12 cellular contexts compared by ENCODE assay signal in genomic region chr4:1775731-1776500, GRCh38. TPM values are rescaled to one million over a fixed set of nuclear protein-coding genes. Genes with fewer than 3 reads are reported as not detected.
DNase-seq lines count a peak whose midpoint lies in the region; ATAC-seq, FAIRE-seq and TF ChIP-seq lines count a peak whose summit lies in the region.
"Had no signal": no experiment of that assay in that cellular context is flagged by ENCODE, and none has a peak within 500 bp of the region (broad histone marks: within the 10 kb centered on the region; RNA-seq: fewer than 3 reads in every experiment).

No MANE protein-coding gene starts in this region.

- no peak overlapping the region for H3K9ac ChIP-seq in trophoblast cell (ENCODE audit: low read length)

- H3K79me2 ChIP-seq in trophoblast cell (ENCODE audit: control insufficient read depth, insufficient read depth, low read length, poor library complexity): no peaks in the 10 kb centered on the region

- H3K4me1 ChIP-seq in foreskin keratinocyte: peaks cover 13% of the 10 kb centered on the region
- H3K4me1 ChIP-seq in trophoblast cell (ENCODE audit: control insufficient read depth in 1 of 2, insufficient read depth in 2 of 2, low read length in 2 of 2): peaks cover 31 to 39% of the 10 kb centered on the region in 2 experiments
- H3K4me1 ChIP-seq in tibial nerve: peaks cover 0 to 19% (median 0%) of the 10 kb centered on the region in 4 donors

- H3K14ac ChIP-seq in trophoblast cell (ENCODE audit: low read length): peak overlapping the region; percentile 12

- H3K9me3 ChIP-seq in trophoblast cell (ENCODE audit: insufficient read depth, low read depth, low read length) (no peaks in the 10 kb centered on the region), tibial nerve (no peaks in the 10 kb centered on the region)

- H2BK120ac ChIP-seq in trophoblast cell (ENCODE audit: insufficient read depth, low read length, poor library complexity): no peak overlapping the region

- no peak overlapping the region for H3K4ac ChIP-seq in trophoblast cell (ENCODE audit: low read depth, low read length)

- H3K27me3 ChIP-seq in foreskin keratinocyte (no peaks in the 10 kb centered on the region), trophoblast cell (ENCODE audit: insufficient read depth, low read length) (no peaks in the 10 kb centered on the region), tibial nerve (peaks cover 0 to 52% of the 10 kb centered on the region in 2 donors)

- no peak for FAIRE-seq in H54 (lab: Jason Lieb, UNC)

- peaks cover 29% of the 10 kb centered on the region for H3K79me1 ChIP-seq in trophoblast cell (ENCODE audit: low read length)

- no peak overlapping the region for H3K23ac ChIP-seq in trophoblast cell (ENCODE audit: low read length)

- TF ChIP-seq POLR2A in H54 (IDR thresholded peaks at IDR 0.05; ENCODE audit: low read depth, low read length) (no peak), tibial nerve (IDR thresholded peaks at IDR 0.05) (no peak)

- H2AFZ ChIP-seq in trophoblast cell (ENCODE audit: insufficient read depth, low read length, poor library complexity): no peak overlapping the region

- no peak overlapping the region for H2BK5ac ChIP-seq in trophoblast cell (ENCODE audit: low read depth, low read length, poor library complexity)

- peak overlapping the region; percentile 28 for H2AK5ac ChIP-seq in trophoblast cell (ENCODE audit: low read length)

- peak overlapping the region; percentile 10 for H2BK12ac ChIP-seq in trophoblast cell (ENCODE audit: low read length)

- H3K4me3 ChIP-seq in trophoblast cell (ENCODE audit: low read depth, low read length) (no peak overlapping the region), tibial nerve (no peak overlapping the region)

- no peak overlapping the region for H3K4me2 ChIP-seq in trophoblast cell (ENCODE audit: low read length)

- H4K8ac ChIP-seq in trophoblast cell (ENCODE audit: low read depth, low read length): no peak overlapping the region

- no peak for TF ChIP-seq EP300 in tibial nerve (IDR thresholded peaks at IDR 0.05)

- no CpG with 5 or more reads among the region's 23 CpGs for WGBS in trophoblast cell (ENCODE audit: extremely low coverage, insufficient coverage, insufficient read length)
- 50 to 60% methylated on average over 10 to 11 of the region's 23 CpGs for WGBS in tibial nerve, 2 donors

- peak overlapping the region; percentile 30 for H4K91ac ChIP-seq in trophoblast cell (ENCODE audit: low read depth, low read length)

- no peaks in the 10 kb centered on the region for H3K36me3 ChIP-seq in trophoblast cell (ENCODE audit: control insufficient read depth in 1 of 2, insufficient read depth in 2 of 2, low read length in 2 of 2)
- H3K36me3 ChIP-seq in tibial nerve: no peaks in the 10 kb centered on the region

- H3K27ac ChIP-seq in foreskin keratinocyte (no peak overlapping the region), trophoblast cell (ENCODE audit: low read depth, low read length) (no peak overlapping the region), tibial nerve (peak overlapping the region in 1 of 4 donors; percentile 8)

- no peak overlapping the region for H4K12ac ChIP-seq in trophoblast cell (ENCODE audit: low read depth, low read length)

- H3K18ac ChIP-seq in trophoblast cell (ENCODE audit: low read length): no peak overlapping the region

- ATAC-seq in foreskin keratinocyte (peak; percentile 86), HG02884 (IDR thresholded peaks at IDR 0.05; ENCODE audit: unreplicated experiment) (no peak)
- ATAC-seq: activated CD8-positive, alpha-beta T cell treated with anti-CD3 and anti-CD28 coated beads, Interleukin-2, amount 10 ng/mL, durations not matched to agents 7 days and 5 days had no signal

- DNase-seq in H54 (ENCODE audit: insufficient read length, low spot score) (peak; percentile 77), RPMI7951 (ENCODE audit: low read depth) (peak; percentile 58), foreskin keratinocyte (peak; percentile 67 to 81), trophoblast cell (peak; percentile 81 to 86), tibial nerve (ENCODE audit: low spot score in 2 of 2) (no peak), HK-2 (ENCODE audit: unreplicated experiment) (no peak), HCEC 1CT (no peak)
- DNase-seq: activated CD8-positive, alpha-beta T cell treated with anti-CD3 and anti-CD28 coated beads, Interleukin-2, amount 10 ng/mL, durations not matched to agents 7 days and 5 days; GOT3; NCI-H2107; Right ventricle myocardium superior had no signal

- no peak for TF ChIP-seq CTCF in foreskin keratinocyte (conservative IDR thresholded peaks at IDR 0.05)
- no peak for TF ChIP-seq CTCF in tibial nerve (IDR thresholded peaks at IDR 0.05)

RNA-seq across cellular contexts. Expression of gene FGFR3, which starts 17.2 kb away (rescaled TPM):
- 0.20 TPM in 1 of 2 replicates, not detected in the other for total RNA-seq in RPMI7951 (2014; rRNA removed; shearing (Covaris generic))
- total RNA-seq in foreskin keratinocyte (26.1 and 40.6 TPM in 2 replicates), tibial nerve (10 to 100 TPM in 1 of 4 donors, 1 to 10 TPM in 3; 2.7 to 11.2 (median 5.1) TPM)
- 11.3 and 22.6 TPM in 2 replicates for polyA plus RNA-seq in foreskin keratinocyte
- 9.7 and 9.8 TPM in 2 replicates for polyA plus RNA-seq in trophoblast cell (2013)

RNA-seq across cellular contexts. Expression of gene TACC3, which starts 54.6 kb away (rescaled TPM):
- 23.9 and 25.3 TPM in 2 replicates for total RNA-seq in RPMI7951 (2014; rRNA removed; shearing (Covaris generic))
- total RNA-seq in foreskin keratinocyte: 69.4 and 94.8 TPM in 2 replicates
- polyA plus RNA-seq in foreskin keratinocyte: 86.2 and 112 TPM in 2 replicates
- polyA plus RNA-seq in trophoblast cell (2013): 50.0 and 54.9 TPM in 2 replicates
- 10 to 100 TPM in 2 of 4 donors, 1 to 10 TPM in 2; 8.6 to 15.0 (median 11.9) TPM for total RNA-seq in tibial nerve

RNA-seq across cellular contexts. Expression of gene TMEM129, which starts 54.8 kb away (rescaled TPM):
- 8.2 and 17.5 TPM in 2 replicates for total RNA-seq in RPMI7951 (2014; rRNA removed; shearing (Covaris generic))
- total RNA-seq in foreskin keratinocyte: 24.3 and 26.4 TPM in 2 replicates
- 23.7 and 24.3 TPM in 2 replicates for polyA plus RNA-seq in foreskin keratinocyte
- polyA plus RNA-seq in trophoblast cell (2013): 9.4 TPM in 2 replicates
- total RNA-seq in tibial nerve: 10 to 100 TPM; 60.1 to 88.5 (median 82.2) TPM

Comparison
In these comparisons a context has a peak if more than half of its experiments do, and no peak if none do; other contexts are left out.
1. DNase-seq: peak in H54 (single experiment), RPMI7951 (single experiment), foreskin keratinocyte (2 of 2) and trophoblast cell (2 of 2); none in tibial nerve (0 of 2), HK-2 (single experiment) and HCEC 1CT (single experiment).